8 cellular contexts compared by ENCODE assay signal in the genomic region with DNA sequence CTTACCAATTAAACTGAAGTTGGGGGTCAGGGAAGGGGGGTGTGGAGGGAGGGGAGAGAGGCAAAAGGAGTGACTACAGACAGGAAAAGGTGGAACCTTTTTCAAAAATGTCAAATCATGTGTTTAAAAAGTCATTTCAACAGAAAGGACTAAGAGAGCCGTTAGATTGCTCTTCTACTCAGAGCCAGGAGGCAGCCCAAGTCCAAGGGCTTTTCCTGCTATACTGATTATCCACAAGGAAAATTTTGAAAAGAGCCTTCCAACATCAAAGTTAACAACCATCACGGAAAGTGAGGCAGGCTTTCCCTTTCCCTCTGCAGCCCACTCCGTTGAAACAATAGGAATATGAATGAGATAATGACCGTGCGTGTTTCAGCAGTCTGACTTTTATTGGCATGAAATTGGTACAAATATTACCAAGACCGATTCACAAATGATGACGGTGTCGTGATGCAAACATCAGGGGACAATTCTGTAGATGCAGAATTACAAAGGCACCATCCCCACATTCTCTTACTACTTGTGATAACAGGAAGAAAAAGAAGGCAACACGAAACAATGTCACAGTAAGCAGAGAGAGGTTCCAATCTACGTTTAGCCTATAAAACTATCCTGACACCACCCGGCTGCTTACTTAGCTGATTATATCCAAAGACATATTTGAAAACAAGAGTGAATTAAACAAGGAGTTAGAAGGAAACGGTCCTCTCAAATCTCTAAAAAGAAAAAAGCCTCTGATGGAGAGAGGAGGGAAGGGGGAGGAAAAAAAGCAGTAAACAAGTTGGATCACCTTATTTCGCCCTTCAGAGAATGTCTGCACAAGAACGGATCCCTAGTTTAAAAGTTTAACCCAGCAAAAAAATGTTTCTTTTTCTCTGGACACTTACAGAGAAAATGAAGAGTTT.
DNase-seq lines count a peak whose midpoint lies in the region; ATAC-seq, FAIRE-seq and TF ChIP-seq lines count a peak whose summit lies in the region.

No MANE protein-coding gene starts in this region.

- H3K27ac Mint-ChIP-seq in GM23338 = peak overlapping the region; percentile 51

- H2AK5ac ChIP-seq in H1 (ENCODE audit: low read depth, low read length) = no peak overlapping the region

- POLR2A ChIA-PET in H1 (lab: Charles Lee; ENCODE audit: partially characterized antibody) = no interaction called here

- TF ChIP-seq RAD21 in H1 (IDR thresholded peaks at IDR 0.05 in 1 of 2, conservative IDR thresholded peaks at IDR 0.05 in 1 of 2; ENCODE audit: low read depth in 2 of 2, low read length in 2 of 2) = no peak

- H3K23me2 ChIP-seq in H1 (ENCODE audit: low read depth, low read length) = no peaks in the 10 kb centered on the region; the same call in 1 of the 2 replicates

- H3K4me1 Mint-ChIP-seq in GM23338 = peaks cover 75% of the 10 kb centered on the region

- H3K79me2 ChIP-seq in GM23338 (replicated peaks; ENCODE audit: insufficient read depth) (0 out of 2 replicates have a peak, but pooled peaks cover 6% of the 10 kb centered on the region), H1 (ENCODE audit: control insufficient read depth in 1 of 2, insufficient read depth in 2 of 2, low read length in 2 of 2) (peaks cover 0 to 8% of the 10 kb centered on the region in 2 experiments; a peak in 2 of 4 replicates)

- H3K36me3 ChIP-seq in GM23338 (ENCODE audit: insufficient read depth) (no peaks in the 10 kb centered on the region), H1 (ENCODE audit: control insufficient read depth in 2 of 4, insufficient read depth in 4 of 4, low read length in 3 of 4) (no peaks in the 10 kb centered on the region), mucosa of rectum (ENCODE audit: control insufficient read depth in 2 of 2, insufficient read depth in 2 of 2, low read length in 2 of 2) (no peaks in the 10 kb centered on the region)

- H3K4me1 ChIP-seq in GM23338 (ENCODE audit: insufficient read depth) = peaks cover 81% of the 10 kb centered on the region
- H3K4me1 ChIP-seq in H1 (replicated peaks in 1 of 4; ENCODE audit: control insufficient read depth in 3 of 4, insufficient read depth in 4 of 4, low read length in 3 of 4) = peaks cover 8 to 42% (median 24%) of the 10 kb centered on the region in 4 experiments
- peaks cover 45 to 62% of the 10 kb centered on the region in 2 donors for H3K4me1 ChIP-seq in mucosa of rectum (ENCODE audit: control insufficient read depth in 2 of 2, insufficient read depth in 2 of 2, low read length in 2 of 2)

- WGBS in H1 (ENCODE audit: extremely low coverage in 1 of 2, insufficient coverage in 1 of 2, insufficient read length in 1 of 2, insufficient replicate concordance in 2 of 2, low coverage in 1 of 2, low lambda C conversion rate in 2 of 2, missing lambda C conversion rate in 1 of 2), 2 experiments = 30% methylated on average over 14 of the region's 14 CpGs; no CpG with 5 or more reads in 1 of the 2 experiments

- no peak overlapping the region for H2BK15ac ChIP-seq in H1 (ENCODE audit: low read length)

- H3K9me3 Mint-ChIP-seq in GM23338 = no peaks in the 10 kb centered on the region

- no peak; the same call in 2 of the 3 replicates for ATAC-seq in GM23338
- no peak for ATAC-seq in HG02981 (IDR thresholded peaks at IDR 0.05; ENCODE audit: unreplicated experiment)

- CTCF ChIA-PET in H1 (lab: Charles Lee; ENCODE audit: partially characterized antibody) = interaction anchor here (1.0 to 1.4 kb wide), 3 partner anchors 13 to 145 kb away, joined by 3 to 6 read pairs (median 3); no protein-coding TSS in a partner anchor

- H3K27me3 Mint-ChIP-seq in GM23338 (ENCODE audit: insufficient read depth, low read depth, poor library complexity) = peaks cover 4% of the 10 kb centered on the region

- H3K79me1 ChIP-seq in H1 (ENCODE audit: low read depth, low read length) = peaks cover 2% of the 10 kb centered on the region; the same call in 1 of the 2 replicates

- no peak overlapping the region; a peak in 2 of 7 replicates for H3K9ac ChIP-seq in H1 (replicated peaks in 1 of 4; ENCODE audit: extremely low read depth in 1 of 4, low read depth in 3 of 4, low read length in 3 of 4)
- peak overlapping the region; percentile 64 to 84 for H3K9ac ChIP-seq in mucosa of rectum (ENCODE audit: low read depth in 1 of 2, low read length in 2 of 2)

- H4K8ac ChIP-seq in H1 (ENCODE audit: extremely low read depth, insufficient read depth, low read length) = no peak overlapping the region

- no peaks in the 10 kb centered on the region for H3K9me2 ChIP-seq in GM23338 (ENCODE audit: insufficient read depth)

- H3K36me3 Mint-ChIP-seq in GM23338 (ENCODE audit: low read depth) = no peaks in the 10 kb centered on the region

- H3K9me3 ChIP-seq in H1 (ENCODE audit: insufficient read depth in 2 of 2, low read depth in 1 of 2, low read length in 1 of 2) (no peaks in the 10 kb centered on the region), mucosa of rectum (ENCODE audit: control insufficient read depth in 2 of 2, low read length in 2 of 2) (no peaks in the 10 kb centered on the region)

- TF ChIP-seq EP300 in H1 (IDR thresholded peaks at IDR 0.05; ENCODE audit: borderline replicate concordance in 1 of 2, low read depth in 2 of 2, low read length in 2 of 2) = no peak

- H3K27ac ChIP-seq in GM23338 (ENCODE audit: low read depth) (peak overlapping the region; percentile 88), H1 (ENCODE audit: low read depth, low read length) (0 out of 2 replicates have a peak overlapping the region, but pooled peaks have one; percentile 21), mucosa of rectum (ENCODE audit: low read depth in 2 of 2, low read length in 2 of 2) (peak overlapping the region; percentile 92 to 94)

- H3K23ac ChIP-seq in H1 (ENCODE audit: insufficient read length) = no peak overlapping the region

- TF ChIP-seq POLR2A in H1 (IDR thresholded peaks at IDR 0.05; ENCODE audit: control extremely low read depth in 1 of 2, low read depth in 2 of 2, low read length in 2 of 2) = no peak

- TF ChIP-seq CTCF in GM23338 (conservative IDR thresholded peaks at IDR 0.05; ENCODE audit: low read depth in 2 of 2) (no peak), H1 (IDR thresholded peaks at IDR 0.05; ENCODE audit: control extremely low read depth in 1 of 3, insufficient read depth in 1 of 3, low read depth in 1 of 3, low read length in 3 of 3) (no peak)

- peak; percentile 87 for FAIRE-seq in H1 (lab: Jason Lieb, UNC)

- peak overlapping the region; percentile 40 for H3K4me3 ChIP-seq in GM23338
- peak overlapping the region in 3 of 4 experiments; percentile 11 to 42 (median 15); a peak in 5 of 8 replicates for H3K4me3 ChIP-seq in H1 (ENCODE audit: extremely low read depth in 1 of 4, insufficient read depth in 2 of 4, low read depth in 3 of 4, low read length in 4 of 4)
- peak overlapping the region; percentile 78 to 92 for H3K4me3 ChIP-seq in mucosa of rectum (ENCODE audit: low read length in 2 of 2)

- H2BK5ac ChIP-seq in H1 (ENCODE audit: low read depth, low read length) = no peak overlapping the region

- peak overlapping the region; percentile 89; the same call in 1 of the 2 replicates for H2BK12ac ChIP-seq in H1 (ENCODE audit: low read depth, low read length)

- H2BK20ac ChIP-seq in H1 (ENCODE audit: low read length) = no peak overlapping the region

- no peak overlapping the region for H2BK120ac ChIP-seq in H1 (replicated peaks; ENCODE audit: low read depth, low read length)

- H3K14ac ChIP-seq in H1 (ENCODE audit: insufficient read length) = no peak overlapping the region

- H2AFZ ChIP-seq in GM23338 = peak overlapping the region; percentile 3; the same call in 1 of the 2 replicates
- H2AFZ ChIP-seq in H1 (ENCODE audit: low read length) = no peak overlapping the region

- no peak overlapping the region for H3K56ac ChIP-seq in H1 (replicated peaks; ENCODE audit: insufficient read length, low read depth, low read length)

- H4K20me1 ChIP-seq in GM23338 (replicated peaks; ENCODE audit: insufficient read depth) (no peaks in the 10 kb centered on the region), H1 (replicated peaks in 1 of 2; ENCODE audit: control insufficient read depth in 1 of 2, insufficient read depth in 2 of 2, low read length in 2 of 2) (no peaks in the 10 kb centered on the region)

- H3K27me3 ChIP-seq in GM23338 (ENCODE audit: insufficient read depth) (no peaks in the 10 kb centered on the region), H1 (replicated peaks in 1 of 4; ENCODE audit: control insufficient read depth in 3 of 4, extremely low read depth in 1 of 4, insufficient read depth in 3 of 4, low read length in 3 of 4) (no peaks in the 10 kb centered on the region; a peak in 1 of 7 replicates), mucosa of rectum (ENCODE audit: control insufficient read depth in 2 of 2, insufficient read depth in 2 of 2, low read length in 2 of 2) (no peaks in the 10 kb centered on the region)

- DNase-seq in A172 (ENCODE audit: low spot score) (peak; percentile 29), GM23338 (ENCODE audit: low spot score) (peak; percentile 35), T follicular helper cell (ENCODE audit: low read depth) (peak; percentile 27), H1 (ENCODE audit: low read depth in 1 of 2, low spot score in 2 of 2) (no peak), NCI-H2171 treated with DMSO at 0.1 percent for 48 hours (lab: John Stamatoyannopoulos, UW) (no peak), occipital lobe (lab: John Stamatoyannopoulos, UW) (no peak)

- peaks cover 4% of the 10 kb centered on the region; the same call in 1 of the 2 replicates for H3F3A ChIP-seq in GM23338 (replicated peaks; ENCODE audit: low read depth)

- H3K18ac ChIP-seq in H1 (ENCODE audit: extremely low read depth, low read length) = no peak overlapping the region

- H3K4me2 ChIP-seq in GM23338 (peak overlapping the region; percentile 68), H1 (ENCODE audit: insufficient read depth in 1 of 2, low read depth in 2 of 2, low read length in 2 of 2) (peak overlapping the region; percentile 57 to 68)

- H3K4ac ChIP-seq in H1 (replicated peaks; ENCODE audit: insufficient read length, low read depth, low read length) = no peak overlapping the region

- H3K4me3 Mint-ChIP-seq in GM23338 = peak overlapping the region; percentile 63

- H4K5ac ChIP-seq in H1 (ENCODE audit: insufficient read length, low read depth, low read length) = no peak overlapping the region

- H4K91ac ChIP-seq in H1 (replicated peaks; ENCODE audit: insufficient read length, low read length) = peak overlapping the region; percentile 0

TF ChIP-seq in GM23338, 12 proteins besides CTCF, POLR2A, EP300 and RAD21:
- no peak for TF ChIP-seq ZNF114 (CRISPR knock-in tag; IDR thresholded peaks at IDR 0.05)
- peak; percentile 73 for TF ChIP-seq CREB1 (CRISPR knock-in tag; IDR thresholded peaks at IDR 0.05; ENCODE audit: low read depth)
- no peak for TF ChIP-seq JUNB (IDR thresholded peaks at IDR 0.05; ENCODE audit: unreplicated experiment)
- no peak for TF ChIP-seq EZH2 (IDR thresholded peaks at IDR 0.05; ENCODE audit: low read depth, unreplicated experiment)
TF ChIP-seq in GM23338: peak in this region for 1.

TF ChIP-seq in H1, 55 proteins besides CTCF, POLR2A, EP300 and RAD21 (continues in another document):
- TF ChIP-seq CREB1 (IDR thresholded peaks at IDR 0.05) = peak; percentile 80

Comparison
In these comparisons a context has a peak if more than half of its experiments do, and no peak if none do; other contexts are left out.
1. DNase-seq: peak in A172 (single experiment), GM23338 (single experiment) and T follicular helper cell (single experiment); none in H1 (0 of 2), NCI-H2171 treated with DMSO at 0.1 percent for 48 hours (single experiment) and occipital lobe (single experiment).
2. H3K27ac ChIP-seq: peak in every context shown above with its lines; median percentile 93 in mucosa of rectum; 88 in GM23338; 21 in H1.
3. H3K4me3 ChIP-seq: peak in every context shown above with its lines; median percentile 85 in mucosa of rectum; 40 in GM23338; 15 in H1.
4. H3K9ac ChIP-seq: peak in mucosa of rectum (2 of 2); none in H1 (0 of 4).